Comparison of ENCODE assay signal across 1 cellular context in genomic region chr16:8567355-8568230, GRCh38.
A peak's percentile ranks its signal among the peaks of the same experiment; 100 is the strongest.
TF ChIP-seq lines count a peak whose summit lies in the region.

No MANE protein-coding gene starts in this region.

TF ChIP-seq in K562, 482 proteins besides CTCF, POLR2A, EP300 and RAD21 (continued from another document and continues in another):
- TF ChIP-seq RERE (CRISPR knock-in tag; IDR thresholded peaks at IDR 0.05; ENCODE audit: borderline replicate concordance) (no peak), DPF2 (IDR thresholded peaks at IDR 0.05) (no peak), CREB1 (IDR thresholded peaks at IDR 0.05) (no peak), CREB1 (CRISPR knock-in tag; IDR thresholded peaks at IDR 0.05) (no peak), THRAP3 (IDR thresholded peaks at IDR 0.05; ENCODE audit: borderline replicate concordance) (no peak), ARHGAP35 (IDR thresholded peaks at IDR 0.05; ENCODE audit: partially characterized antibody) (no peak), ZNF398 (CRISPR knock-in tag; IDR thresholded peaks at IDR 0.05) (no peak), PHF21A (IDR thresholded peaks at IDR 0.05; ENCODE audit: borderline replicate concordance, low read depth) (no peak; the same call in 1 of the 2 replicates), GABPB1 (CRISPR knock-in tag; IDR thresholded peaks at IDR 0.05) (peak; percentile 72), CHD2 (IDR thresholded peaks at IDR 0.05; ENCODE audit: low read depth, low read length) (no peak), FOXP4 (CRISPR knock-in tag; IDR thresholded peaks at IDR 0.05; ENCODE audit: borderline replicate concordance) (no peak), RBM17 (IDR thresholded peaks at IDR 0.05; ENCODE audit: borderline replicate concordance, low read depth, low read length) (no peak), HES1 (IDR thresholded peaks at IDR 0.05; ENCODE audit: low read depth) (no peak), EWSR1 (IDR thresholded peaks at IDR 0.05; ENCODE audit: borderline replicate concordance, low read depth, partially characterized antibody) (no peak), ZKSCAN8 (CRISPR knock-in tag; IDR thresholded peaks at IDR 0.05) (no peak), EZH2 (IDR thresholded peaks at IDR 0.05; ENCODE audit: borderline replicate concordance, low read depth, low read length) (no peak), PCBP1 (IDR thresholded peaks at IDR 0.05; ENCODE audit: low read depth, low read length, poor library complexity, severe bottlenecking) (no peak), ZNF644 (tag; IDR thresholded peaks at IDR 0.05; ENCODE audit: low read depth) (no peak), DACH1 (IDR thresholded peaks at IDR 0.05; ENCODE audit: partially characterized antibody) (peak; percentile 13), SMC3 (conservative IDR thresholded peaks at IDR 0.05; ENCODE audit: insufficient read depth, low read depth, low read length) (peak; percentile 93), ZNF311 (CRISPR knock-in tag; IDR thresholded peaks at IDR 0.05) (no peak), NFIX (CRISPR knock-in tag; IDR thresholded peaks at IDR 0.05; ENCODE audit: low read depth) (no peak), MXI1 (IDR thresholded peaks at IDR 0.05; ENCODE audit: low read depth, low read length) (no peak), ZNF696 (CRISPR knock-in tag; conservative IDR thresholded peaks at IDR 0.05) (no peak), THAP7 (CRISPR knock-in tag; IDR thresholded peaks at IDR 0.05) (no peak), KLF13 (tag; IDR thresholded peaks at IDR 0.05; ENCODE audit: borderline replicate concordance, low read depth) (no peak), MLLT1 (IDR thresholded peaks at IDR 0.05) (peak in 1 of 2 experiments; percentile 72; a peak in 1 of 4 replicates), HCFC1 (IDR thresholded peaks at IDR 0.05; ENCODE audit: low read depth, low read length) (peak; percentile 50), HINFP (tag; conservative IDR thresholded peaks at IDR 0.05; ENCODE audit: low read depth) (no peak), MEF2D (tag; conservative IDR thresholded peaks at IDR 0.05; ENCODE audit: low read depth) (no peak), KAT7 (CRISPR knock-in tag; IDR thresholded peaks at IDR 0.05; ENCODE audit: borderline replicate concordance) (no peak), ZNF699 (CRISPR knock-in tag; IDR thresholded peaks at IDR 0.05; ENCODE audit: insufficient replicate concordance) (no peak), L3MBTL2 (IDR thresholded peaks at IDR 0.05) (peak; percentile 67), TAF7 (tag; IDR thresholded peaks at IDR 0.05) (no peak)
- TF ChIP-seq, protein P1, sequence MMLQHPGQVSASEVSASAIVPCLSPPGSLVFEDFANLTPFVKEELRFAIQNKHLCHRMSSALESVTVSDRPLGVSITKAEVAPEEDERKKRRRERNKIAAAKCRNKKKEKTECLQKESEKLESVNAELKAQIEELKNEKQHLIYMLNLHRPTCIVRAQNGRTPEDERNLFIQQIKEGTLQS (IDR thresholded peaks at IDR 0.05): no peak
- TF ChIP-seq, protein P1 (CRISPR knock-in tag; conservative IDR thresholded peaks at IDR 0.05): 0 out of 2 replicates have a peak, but pooled peaks have one; percentile 15
- TF ChIP-seq, protein P2, sequence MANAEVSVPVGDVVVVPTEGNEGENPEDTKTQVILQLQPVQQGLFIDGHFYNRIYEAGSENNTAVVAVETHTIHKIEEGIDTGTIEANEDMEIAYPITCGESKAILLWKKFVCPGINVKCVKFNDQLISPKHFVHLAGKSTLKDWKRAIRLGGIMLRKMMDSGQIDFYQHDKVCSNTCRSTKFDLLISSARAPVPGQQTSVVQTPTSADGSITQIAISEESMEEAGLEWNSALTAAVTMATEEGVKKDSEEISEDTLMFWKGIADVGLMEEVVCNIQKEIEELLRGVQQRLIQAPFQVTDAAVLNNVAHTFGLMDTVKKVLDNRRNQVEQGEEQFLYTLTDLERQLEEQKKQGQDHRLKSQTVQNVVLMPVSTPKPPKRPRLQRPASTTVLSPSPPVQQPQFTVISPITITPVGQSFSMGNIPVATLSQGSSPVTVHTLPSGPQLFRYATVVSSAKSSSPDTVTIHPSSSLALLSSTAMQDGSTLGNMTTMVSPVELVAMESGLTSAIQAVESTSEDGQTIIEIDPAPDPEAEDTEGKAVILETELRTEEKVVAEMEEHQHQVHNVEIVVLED (CRISPR knock-in tag; IDR thresholded peaks at IDR 0.05): no peak
- TF ChIP-seq, protein P3, sequence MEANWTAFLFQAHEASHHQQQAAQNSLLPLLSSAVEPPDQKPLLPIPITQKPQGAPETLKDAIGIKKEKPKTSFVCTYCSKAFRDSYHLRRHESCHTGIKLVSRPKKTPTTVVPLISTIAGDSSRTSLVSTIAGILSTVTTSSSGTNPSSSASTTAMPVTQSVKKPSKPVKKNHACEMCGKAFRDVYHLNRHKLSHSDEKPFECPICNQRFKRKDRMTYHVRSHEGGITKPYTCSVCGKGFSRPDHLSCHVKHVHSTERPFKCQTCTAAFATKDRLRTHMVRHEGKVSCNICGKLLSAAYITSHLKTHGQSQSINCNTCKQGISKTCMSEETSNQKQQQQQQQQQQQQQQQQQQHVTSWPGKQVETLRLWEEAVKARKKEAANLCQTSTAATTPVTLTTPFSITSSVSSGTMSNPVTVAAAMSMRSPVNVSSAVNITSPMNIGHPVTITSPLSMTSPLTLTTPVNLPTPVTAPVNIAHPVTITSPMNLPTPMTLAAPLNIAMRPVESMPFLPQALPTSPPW (CRISPR knock-in tag; IDR thresholded peaks at IDR 0.05): no peak
- TF ChIP-seq, protein P4, sequence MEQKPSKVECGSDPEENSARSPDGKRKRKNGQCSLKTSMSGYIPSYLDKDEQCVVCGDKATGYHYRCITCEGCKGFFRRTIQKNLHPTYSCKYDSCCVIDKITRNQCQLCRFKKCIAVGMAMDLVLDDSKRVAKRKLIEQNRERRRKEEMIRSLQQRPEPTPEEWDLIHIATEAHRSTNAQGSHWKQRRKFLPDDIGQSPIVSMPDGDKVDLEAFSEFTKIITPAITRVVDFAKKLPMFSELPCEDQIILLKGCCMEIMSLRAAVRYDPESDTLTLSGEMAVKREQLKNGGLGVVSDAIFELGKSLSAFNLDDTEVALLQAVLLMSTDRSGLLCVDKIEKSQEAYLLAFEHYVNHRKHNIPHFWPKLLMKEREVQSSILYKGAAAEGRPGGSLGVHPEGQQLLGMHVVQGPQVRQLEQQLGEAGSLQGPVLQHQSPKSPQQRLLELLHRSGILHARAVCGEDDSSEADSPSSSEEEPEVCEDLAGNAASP (IDR thresholded peaks at IDR 0.05): no peak
